In the genomic region with DNA sequence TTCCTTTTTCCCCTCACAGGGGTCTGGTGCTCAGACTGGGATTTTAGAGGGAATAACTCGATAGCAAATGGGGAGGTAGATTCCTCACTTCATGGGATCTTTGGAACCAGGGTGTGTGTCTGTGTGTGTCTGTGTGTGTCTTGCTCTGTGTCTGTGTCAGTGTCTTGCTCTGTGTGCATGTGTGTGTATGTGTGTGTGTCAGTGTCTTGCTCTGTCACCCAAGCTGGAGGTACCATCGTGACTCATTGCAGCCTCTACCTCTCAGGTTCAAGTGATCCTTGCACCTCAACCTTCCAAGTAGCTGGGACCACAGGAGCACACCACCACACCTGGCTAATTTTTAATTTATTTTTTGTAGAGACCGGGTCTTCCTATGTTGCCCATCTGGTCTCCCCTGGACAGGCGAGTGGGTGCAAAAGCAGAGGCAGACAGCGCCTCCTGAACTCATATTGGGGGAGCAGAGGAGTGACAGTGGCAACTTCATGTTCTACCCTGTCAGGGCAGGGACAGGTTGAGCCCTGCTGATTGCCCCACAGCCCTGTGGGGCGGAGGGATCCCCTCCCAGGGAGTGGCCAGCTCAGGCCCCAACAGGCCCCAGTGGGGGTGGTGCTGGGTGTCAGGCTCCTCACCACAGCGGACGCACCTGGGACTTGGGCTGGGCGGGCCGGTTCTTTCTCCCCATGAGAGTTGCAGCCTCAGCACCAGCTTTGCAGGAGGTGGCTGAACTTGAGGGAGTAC, we compare ENCODE assay signal across 8 cellular contexts. TPM values are rescaled to one million over a fixed set of nuclear protein-coding genes. Genes with fewer than 3 reads are reported as not detected.
DNase-seq lines count a peak whose midpoint lies in the region; ATAC-seq, FAIRE-seq and TF ChIP-seq lines count a peak whose summit lies in the region.

No MANE protein-coding gene starts in this region.

- H3K27ac Mint-ChIP-seq in CD4-positive, CD25-positive, alpha-beta regulatory T cell = peak overlapping the region in 2 of 3 donors; percentile 49 to 80
- no peak overlapping the region for H3K27ac Mint-ChIP-seq in activated naive CD4-positive, alpha-beta T cell treated with anti-CD3 and anti-CD28 coated beads, Interleukin-2, amount 10 ng/mL, durations not matched to agents 7 days and 5 days
- H3K27ac Mint-ChIP-seq in Calu3 (ENCODE audit: unreplicated experiment) = no peak overlapping the region

- H3K36me3 ChIP-seq in CD4-positive, CD25-positive, alpha-beta regulatory T cell (ENCODE audit: control insufficient read depth, insufficient read depth, low read length) = no peaks in the 10 kb centered on the region

- peak overlapping the region in 1 of 4 donors; percentile 28 for H3K4me3 Mint-ChIP-seq in CD4-positive, CD25-positive, alpha-beta regulatory T cell
- H3K4me3 Mint-ChIP-seq in activated naive CD4-positive, alpha-beta T cell treated with anti-CD3 and anti-CD28 coated beads, Interleukin-2, amount 10 ng/mL, durations not matched to agents 7 days and 5 days = no peak overlapping the region
- H3K4me3 Mint-ChIP-seq in Calu3 (ENCODE audit: low read depth, unreplicated experiment) = no peak overlapping the region

- no peaks in the 10 kb centered on the region for H3K36me3 Mint-ChIP-seq in CD4-positive, CD25-positive, alpha-beta regulatory T cell
- peaks cover 3% of the 10 kb centered on the region for H3K36me3 Mint-ChIP-seq in activated naive CD4-positive, alpha-beta T cell treated with anti-CD3 and anti-CD28 coated beads, Interleukin-2, amount 10 ng/mL, durations not matched to agents 7 days and 5 days
- peaks cover 4% of the 10 kb centered on the region for H3K36me3 Mint-ChIP-seq in Calu3 (ENCODE audit: insufficient read depth, unreplicated experiment)

- TF ChIP-seq CTCF in Calu3 (IDR thresholded peaks at IDR 0.05; ENCODE audit: unreplicated experiment) = no peak

- H3K4me3 ChIP-seq in CD4-positive, CD25-positive, alpha-beta regulatory T cell (ENCODE audit: low read depth, low read length) = no peak overlapping the region

- peaks cover 6 to 33% (median 17%) of the 10 kb centered on the region in 4 donors for H3K4me1 Mint-ChIP-seq in CD4-positive, CD25-positive, alpha-beta regulatory T cell
- peaks cover 52% of the 10 kb centered on the region for H3K4me1 Mint-ChIP-seq in activated naive CD4-positive, alpha-beta T cell treated with anti-CD3 and anti-CD28 coated beads, Interleukin-2, amount 10 ng/mL, durations not matched to agents 7 days and 5 days
- peaks cover 40% of the 10 kb centered on the region for H3K4me1 Mint-ChIP-seq in Calu3 (ENCODE audit: low read depth, unreplicated experiment)

- no peaks in the 10 kb centered on the region for H3K9me3 Mint-ChIP-seq in CD4-positive, CD25-positive, alpha-beta regulatory T cell
- peaks cover 2% of the 10 kb centered on the region for H3K9me3 Mint-ChIP-seq in activated naive CD4-positive, alpha-beta T cell treated with anti-CD3 and anti-CD28 coated beads, Interleukin-2, amount 10 ng/mL, durations not matched to agents 7 days and 5 days
- H3K9me3 Mint-ChIP-seq in Calu3 (ENCODE audit: low read depth, unreplicated experiment) = no peaks in the 10 kb centered on the region

- H3K4me1 ChIP-seq in CD4-positive, CD25-positive, alpha-beta regulatory T cell (ENCODE audit: control insufficient read depth, insufficient read depth, low read length, poor library complexity, severe bottlenecking) = peaks cover 23% of the 10 kb centered on the region

- BruUV-seq in Calu3 (replicated peaks; lab: Mats Ljungman, UMichigan) = no TSS peak

- CTCF ChIA-PET in activated naive CD4-positive, alpha-beta T cell treated with anti-CD3 and anti-CD28 coated beads, Interleukin-2, amount 10 ng/mL, durations not matched to agents 7 days and 5 days (lab: Charles Lee) = interaction anchor here (1.0 to 2.4 kb wide), 4 partner anchors 10 to 31 kb away, joined by 3 to 9 read pairs (median 6); a partner anchor contains a TSS
- CTCF ChIA-PET in Calu3 (lab: Charles Lee) = interaction anchor here (2.5 kb wide), 1 partner anchor 12 kb away, joined by 6 read pairs; no protein-coding TSS in a partner anchor

- no peaks in the 10 kb centered on the region for H3K27me3 Mint-ChIP-seq in CD4-positive, CD25-positive, alpha-beta regulatory T cell
- no peaks in the 10 kb centered on the region for H3K27me3 Mint-ChIP-seq in activated naive CD4-positive, alpha-beta T cell treated with anti-CD3 and anti-CD28 coated beads, Interleukin-2, amount 10 ng/mL, durations not matched to agents 7 days and 5 days
- H3K27me3 Mint-ChIP-seq in Calu3 (ENCODE audit: unreplicated experiment) = no peaks in the 10 kb centered on the region

- no peak overlapping the region for H3K27ac ChIP-seq in CD4-positive, CD25-positive, alpha-beta regulatory T cell (ENCODE audit: insufficient read depth, low read length, poor library complexity, severe bottlenecking)

- H3K9me3 ChIP-seq in CD4-positive, CD25-positive, alpha-beta regulatory T cell (ENCODE audit: control insufficient read depth in 2 of 2, low read length in 2 of 2) = no peaks in the 10 kb centered on the region

- no peak for FAIRE-seq in HTR-8/SVneo (lab: Jason Lieb, UNC)

- no peak for ATAC-seq in CD4-positive, CD25-positive, alpha-beta regulatory T cell (ENCODE audit: low read depth in 2 of 2)
- ATAC-seq in GM21515 (IDR thresholded peaks at IDR 0.05; ENCODE audit: unreplicated experiment) (peak; percentile 71), left colon (peak; percentile 78)

- H3K27me3 ChIP-seq in CD4-positive, CD25-positive, alpha-beta regulatory T cell (ENCODE audit: control insufficient read depth, insufficient read depth, low read length) = no peaks in the 10 kb centered on the region

- intact Hi-C loops in left colon (cut with DNase I, micrococcal nuclease) = no loop called here
- intact Hi-C loops in Calu3 (cut with micrococcal nuclease; ENCODE audit: unreplicated experiment) = no loop called here

- no peak for DNase-seq in CD4-positive, CD25-positive, alpha-beta regulatory T cell
- DNase-seq in NCI-H510A (lab: John Stamatoyannopoulos, UW) = peak; percentile 33
- DNase-seq in left colon = peak; percentile 84 to 90
- DNase-seq in activated gamma-delta T cell treated with Interleukin-2 at 50 U/mL for 16 hours = no peak
- DNase-seq in activated naive CD4-positive, alpha-beta T cell treated with anti-CD3 and anti-CD28 coated beads, Interleukin-2, amount 10 ng/mL, durations not matched to agents 7 days and 5 days = no peak
- DNase-seq in HTR-8/SVneo (ENCODE audit: insufficient read length, low spot score) = no peak
- DNase-seq in Calu3 = no peak

RNA-seq across cellular contexts. Expression of a gene that starts 10.4 kb away (rescaled TPM):
- total RNA-seq in CD4-positive, CD25-positive, alpha-beta regulatory T cell = 20.2 TPM
- polyA plus RNA-seq in CD4-positive, CD25-positive, alpha-beta regulatory T cell = 1 to 10 TPM; 5.1 to 7.3 (median 6.8) TPM
- total RNA-seq in left colon (100 to 1,000 TPM in 1 of 2 donors, 10 to 100 TPM in 1; 97.2 to 165 TPM), Calu3 (2022) (67.3 and 73.0 TPM in 2 replicates)

RNA-seq across cellular contexts. Expression of a gene that starts 43.0 kb away (rescaled TPM):
- 148 TPM for total RNA-seq in CD4-positive, CD25-positive, alpha-beta regulatory T cell
- 100 to 1,000 TPM; 185 to 263 (median 222) TPM for polyA plus RNA-seq in CD4-positive, CD25-positive, alpha-beta regulatory T cell
- 100 to 1,000 TPM; 235 to 242 TPM for total RNA-seq in left colon
- total RNA-seq in Calu3 (2022) = 82.8 and 86.7 TPM in 2 replicates

RNA-seq across cellular contexts. Expression of a gene that starts 43.2 kb away (rescaled TPM):
- total RNA-seq in CD4-positive, CD25-positive, alpha-beta regulatory T cell = 3.3 TPM
- polyA plus RNA-seq in CD4-positive, CD25-positive, alpha-beta regulatory T cell = 1 to 10 TPM in 2 of 4 donors, under 1 TPM in 2; 0.84 to 1.6 (median 1.1) TPM
- total RNA-seq in left colon (10 to 100 TPM; 19.6 to 22.3 TPM), Calu3 (2022) (17.5 and 20.3 TPM in 2 replicates)

RNA-seq across cellular contexts. Expression of a gene that starts 58.6 kb away (rescaled TPM):
- total RNA-seq in CD4-positive, CD25-positive, alpha-beta regulatory T cell = 0.25 TPM
- under 1 TPM in 3 of 4 donors, not detected in 1; 0.13 to 0.64 (median 0.18) TPM for polyA plus RNA-seq in CD4-positive, CD25-positive, alpha-beta regulatory T cell
- total RNA-seq in left colon = under 1 TPM; 0.47 to 0.58 TPM
- 0.29 and 0.71 TPM in 2 replicates for total RNA-seq in Calu3 (2022)

Comparison
In these comparisons a context has a peak if more than half of its experiments do, and no peak if none do; other contexts are left out.
1. ATAC-seq: peak in GM21515 (single experiment) and left colon (single experiment); none in CD4-positive, CD25-positive, alpha-beta regulatory T cell (0 of 2).
2. DNase-seq: peak in NCI-H510A (single experiment) and left colon (2 of 2); none in CD4-positive, CD25-positive, alpha-beta regulatory T cell (0 of 3), activated gamma-delta T cell treated with Interleukin-2 at 50 U/mL for 16 hours (single experiment), activated naive CD4-positive, alpha-beta T cell treated with anti-CD3 and anti-CD28 coated beads, Interleukin-2, amount 10 ng/mL, durations not matched to agents 7 days and 5 days (single experiment), HTR-8/SVneo (single experiment) and Calu3 (single experiment).
3. H3K27ac Mint-ChIP-seq: peak in CD4-positive, CD25-positive, alpha-beta regulatory T cell (2 of 3); none in activated naive CD4-positive, alpha-beta T cell treated with anti-CD3 and anti-CD28 coated beads, Interleukin-2, amount 10 ng/mL, durations not matched to agents 7 days and 5 days (single experiment) and Calu3 (single experiment).